ENCODE assay signal across 22 cellular contexts in genomic region chr12:110656071-110656655, GRCh38. TPM values are rescaled to one million over a fixed set of nuclear protein-coding genes. Genes with fewer than 3 reads are reported as not detected.
DNase-seq lines count a peak whose midpoint lies in the region; ATAC-seq and TF ChIP-seq lines count a peak whose summit lies in the region.
"Had no signal": no experiment of that assay in that cellular context is flagged by ENCODE, and none has a peak within 500 bp of the region (broad histone marks: within the 10 kb centered on the region; RNA-seq: fewer than 3 reads in every experiment).

No MANE protein-coding gene starts in this region.

- H3K27ac Mint-ChIP-seq in stimulated activated memory B cell treated with anti-CD40 and anti-IgM and Interleukin-4, amounts not matched to agents 10 μg/mL and 1 μg/mL and 100 μg/mL, for 72 hours = peak overlapping the region; percentile 95
- no peak overlapping the region for H3K27ac Mint-ChIP-seq in type B pancreatic cell
- H3K27ac Mint-ChIP-seq: GM23338 had no signal

- peak; percentile 56 for DNase-seq in D341Med (ENCODE audit: low spot score)
- DNase-seq in type B pancreatic cell (ENCODE audit: extremely low spot score, unreplicated experiment) = no peak
- no peak for DNase-seq in T1000 (lab: John Stamatoyannopoulos, UW)
- DNase-seq: DMS153, GF-D8, KG1, NCI-H1417, NCI-H187 treated with DMSO at 0.1 percent for 48 hours, NCI-H345, NCI-H524 treated with DMSO at 0.1 percent for 48 hours, PC-3, SIG-M5 had no signal

- no peaks in the 10 kb centered on the region for H4K20me1 ChIP-seq in SU-DHL-6 (ENCODE audit: low read depth, low read length)

- no peaks in the 10 kb centered on the region for H3K9me2 ChIP-seq in SU-DHL-6 (replicated peaks; ENCODE audit: insufficient read depth, low read length)

- H3K27me3 ChIP-seq in SU-DHL-6 (ENCODE audit: low read length) (no peaks in the 10 kb centered on the region), layer of hippocampus (ENCODE audit: control insufficient read depth, insufficient read depth, low read length) (no peaks in the 10 kb centered on the region)

- peaks cover 17% of the 10 kb centered on the region for H3K36me3 ChIP-seq in SU-DHL-6 (ENCODE audit: low read length)

- H2AFZ ChIP-seq in SU-DHL-6 (ENCODE audit: low read depth, low read length, severe bottlenecking) = no peak overlapping the region
- H2AFZ ChIP-seq: GM23338 had no signal

- H3K4me3 ChIP-seq in SU-DHL-6 (ENCODE audit: insufficient read depth, low read length, poor library complexity, severe bottlenecking) = no peak overlapping the region
- H3K4me3 ChIP-seq: GM12878, GM23338 had no signal

- H3K4me2 ChIP-seq in SU-DHL-6 (ENCODE audit: low read depth, low read length, poor library complexity, severe bottlenecking) = no peak overlapping the region
- H3K4me2 ChIP-seq: GM23338 had no signal

- no peak overlapping the region for H3K9ac ChIP-seq in SU-DHL-6 (ENCODE audit: low read length)

- peaks cover 87% of the 10 kb centered on the region for H3K4me1 Mint-ChIP-seq in stimulated activated memory B cell treated with anti-CD40 and anti-IgM and Interleukin-4, amounts not matched to agents 10 μg/mL and 1 μg/mL and 100 μg/mL, for 72 hours
- H3K4me1 Mint-ChIP-seq in type B pancreatic cell (ENCODE audit: unreplicated experiment) = peaks cover 20% of the 10 kb centered on the region

- peaks cover 2% of the 10 kb centered on the region for H3K9me3 Mint-ChIP-seq in stimulated activated memory B cell treated with anti-CD40 and anti-IgM and Interleukin-4, amounts not matched to agents 10 μg/mL and 1 μg/mL and 100 μg/mL, for 72 hours
- H3K9me3 Mint-ChIP-seq in type B pancreatic cell = no peaks in the 10 kb centered on the region
- H3K9me3 Mint-ChIP-seq: GM23338 had no signal

- no peaks in the 10 kb centered on the region for H3K27me3 Mint-ChIP-seq in stimulated activated memory B cell treated with anti-CD40 and anti-IgM and Interleukin-4, amounts not matched to agents 10 μg/mL and 1 μg/mL and 100 μg/mL, for 72 hours
- H3K27me3 Mint-ChIP-seq in type B pancreatic cell = no peaks in the 10 kb centered on the region

- no peak for ATAC-seq in stimulated activated memory B cell treated with anti-CD40 and anti-IgM and Interleukin-4, amounts not matched to agents 10 μg/mL and 1 μg/mL and 100 μg/mL, for 72 hours
- ATAC-seq in HG02678 (IDR thresholded peaks at IDR 0.05; ENCODE audit: unreplicated experiment) = no peak
- ATAC-seq: GM12878, GM23338, HCT116, HepG2, PC-3 had no signal

- peaks cover 56% of the 10 kb centered on the region for H3K79me2 ChIP-seq in SU-DHL-6 (ENCODE audit: insufficient read depth, low read length)

- peak overlapping the region; percentile 25 for H3K27ac ChIP-seq in SU-DHL-6 (ENCODE audit: low read depth, low read length)
- peak overlapping the region; percentile 39 for H3K27ac ChIP-seq in layer of hippocampus (ENCODE audit: low read depth, low read length)
- H3K27ac ChIP-seq: C4-2B, RWPE1 had no signal

- TF ChIP-seq CTCF in SU-DHL-6 (IDR thresholded peaks at IDR 0.05; ENCODE audit: insufficient read depth, low read length, poor library complexity, severe bottlenecking) (no peak), type B pancreatic cell (conservative IDR thresholded peaks at IDR 0.05) (no peak)

- H3F3A ChIP-seq in SU-DHL-6 (ENCODE audit: insufficient read depth) = peaks cover 22% of the 10 kb centered on the region

- peaks cover 97% of the 10 kb centered on the region for H3K36me3 Mint-ChIP-seq in stimulated activated memory B cell treated with anti-CD40 and anti-IgM and Interleukin-4, amounts not matched to agents 10 μg/mL and 1 μg/mL and 100 μg/mL, for 72 hours
- H3K36me3 Mint-ChIP-seq in type B pancreatic cell = peaks cover 7% of the 10 kb centered on the region

- no peak overlapping the region for H3K4me3 Mint-ChIP-seq in stimulated activated memory B cell treated with anti-CD40 and anti-IgM and Interleukin-4, amounts not matched to agents 10 μg/mL and 1 μg/mL and 100 μg/mL, for 72 hours
- H3K4me3 Mint-ChIP-seq in type B pancreatic cell = no peak overlapping the region
- H3K4me3 Mint-ChIP-seq: GM23338 had no signal

- no peaks in the 10 kb centered on the region for H3K9me3 ChIP-seq in SU-DHL-6 (ENCODE audit: insufficient read depth, low read length)

RNA-seq across cellular contexts. Expression of gene HVCN1, which starts 32.8 kb away (rescaled TPM):
- total RNA-seq in type B pancreatic cell (ENCODE audit: low replicate concordance) = 0.64 and 3.1 TPM in 2 replicates

RNA-seq across cellular contexts. Expression of gene TCTN1, which starts 42.2 kb away (rescaled TPM):
- 33.4 and 63.9 TPM in 2 replicates for total RNA-seq in type B pancreatic cell (ENCODE audit: low replicate concordance)
